24 cellular contexts compared by ENCODE assay signal in the genomic region with DNA sequence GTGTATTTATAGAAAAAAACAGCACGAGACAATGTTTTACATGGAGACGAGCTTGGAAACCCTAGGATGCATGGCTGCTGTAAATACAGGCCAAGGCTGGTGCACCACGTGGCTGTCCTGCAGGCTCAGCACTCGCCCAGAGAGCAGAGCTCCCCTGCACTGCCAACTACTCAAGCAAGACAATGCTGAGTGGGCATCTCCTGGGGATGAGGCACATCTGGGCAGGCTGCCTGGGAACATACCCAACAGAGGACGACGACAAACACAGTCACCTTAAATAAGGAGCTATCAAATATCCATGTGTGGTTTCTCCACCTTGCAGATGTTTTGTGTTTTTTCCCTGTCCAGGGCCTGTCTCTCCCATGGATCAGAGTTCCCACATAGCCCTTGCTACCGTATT.
A peak's percentile ranks its signal among the peaks of the same experiment; 100 is the strongest.
DNase-seq lines count a peak whose midpoint lies in the region; ATAC-seq, FAIRE-seq and TF ChIP-seq lines count a peak whose summit lies in the region.
"Had no signal": no experiment of that assay in that cellular context is flagged by ENCODE, and none has a peak within 500 bp of the region (broad histone marks: within the 10 kb centered on the region; RNA-seq: fewer than 3 reads in every experiment).

No MANE protein-coding gene starts in this region.

- H3K79me2 ChIP-seq in Karpas-422 (ENCODE audit: low read length), result no peaks in the 10 kb centered on the region

- no peak for TF ChIP-seq CTCF in omental fat pad (IDR thresholded peaks at IDR 0.05)

- no peaks in the 10 kb centered on the region for H3K9me2 ChIP-seq in Karpas-422 (replicated peaks; ENCODE audit: insufficient read depth, low read length)

- ATAC-seq in omental fat pad (ENCODE audit: low FRiP score), result no peak
- ATAC-seq: activated CD8-positive, alpha-beta T cell treated with anti-CD3 and anti-CD28 coated beads for 36 hours had no signal

- H3K9ac ChIP-seq in BLaER1 treated with 17β-estradiol and CSF1 and Interleukin-3, amounts not matched to agents 10 nM and 100 nM, result no peak overlapping the region
- no peak overlapping the region for H3K9ac ChIP-seq in Karpas-422 (ENCODE audit: low read length)

- FAIRE-seq in islet of Langerhans (lab: Jason Lieb, UNC), result peak; percentile 92
- FAIRE-seq: GM18507 had no signal

- peak; percentile 92 for DNase-seq in NCI-H1092 treated with DMSO at 0.1 percent for 48 hours (lab: John Stamatoyannopoulos, UW)
- peak; percentile 85 for DNase-seq in NCI-H345 (lab: John Stamatoyannopoulos, UW)
- no peak for DNase-seq in omental fat pad (ENCODE audit: low spot score)
- DNase-seq in retina, result no peak
- no peak for DNase-seq in Karpas-422
- no peak for DNase-seq in midbrain (lab: John Stamatoyannopoulos, UW)
- DNase-seq: activated CD8-positive, alpha-beta T cell treated with anti-CD3 and anti-CD28 coated beads for 36 hours; activated T-cell treated with anti-CD3 and anti-CD28 coated beads, Interleukin-2, amount 50 U/mL, for 1 hour; C1 segment of cervical spinal cord; colonic mucosa; GDM1; H7; left cardiac atrium; mesendoderm; naive B cell; NCI-H1417 treated with DMSO at 0.1 percent for 48 hours; NCI-H524; right cardiac atrium; stimulated activated CD4-positive, alpha-beta T cell treated with anti-CD3 and anti-CD28 coated beads, Interleukin-12 subunit alpha, Interleukin-12 subunit beta, amount 100 ng/mL, for 4 hours; stomach; trophoblast cell had no signal

- no peak overlapping the region for H3K4me3 ChIP-seq in BLaER1 treated with 17β-estradiol and CSF1 and Interleukin-3, amounts not matched to agents 10 nM and 100 nM
- no peak overlapping the region for H3K4me3 ChIP-seq in Karpas-422 (ENCODE audit: low read length)
- H3K4me3 ChIP-seq: colonic mucosa, stomach had no signal

- no peak overlapping the region for H3K27ac ChIP-seq in BLaER1 treated with 17β-estradiol and CSF1 and Interleukin-3, amounts not matched to agents 10 nM and 100 nM
- H3K27ac ChIP-seq in Karpas-422 (ENCODE audit: low read length), result no peak overlapping the region
- H3K27ac ChIP-seq: colonic mucosa, stomach had no signal

- H2AFZ ChIP-seq in Karpas-422 (ENCODE audit: low read length), result no peak overlapping the region

- peaks cover 35 to 43% (median 38%) of the 10 kb centered on the region in 11 experiments for H3K27me3 ChIP-seq in BLaER1 treated with 17β-estradiol and CSF1 and Interleukin-3, amounts not matched to agents 10 nM and 100 nM
- H3K27me3 ChIP-seq in Karpas-422 (ENCODE audit: low read length), result no peaks in the 10 kb centered on the region

- peaks cover 0 to 7% (median 0%) of the 10 kb centered on the region in 11 experiments; a peak in 3 of 22 replicates for H4K20me1 ChIP-seq in BLaER1 treated with 17β-estradiol and CSF1 and Interleukin-3, amounts not matched to agents 10 nM and 100 nM
- no peaks in the 10 kb centered on the region for H4K20me1 ChIP-seq in Karpas-422 (ENCODE audit: insufficient read depth, low read depth, low read length)

- H3K36me3 ChIP-seq in BLaER1 treated with 17β-estradiol and CSF1 and Interleukin-3, amounts not matched to agents 10 nM and 100 nM, result no peaks in the 10 kb centered on the region
- no peaks in the 10 kb centered on the region for H3K36me3 ChIP-seq in Karpas-422 (ENCODE audit: insufficient read depth, low read length)
- H3K36me3 ChIP-seq: colonic mucosa, stomach had no signal

- H3K4me1 ChIP-seq in BLaER1 treated with 17β-estradiol and CSF1 and Interleukin-3, amounts not matched to agents 10 nM and 100 nM, result peaks cover 23 to 43% (median 37%) of the 10 kb centered on the region in 10 experiments
- no peaks in the 10 kb centered on the region for H3K4me1 ChIP-seq in Karpas-422 (ENCODE audit: low read length)
- H3K4me1 ChIP-seq: colonic mucosa had no signal

- H3K4me2 ChIP-seq in BLaER1 treated with 17β-estradiol and CSF1 and Interleukin-3, amounts not matched to agents 10 nM and 100 nM, result peak overlapping the region in 10 of 11 experiments; percentile 50 to 88 (median 74); a peak in 17 of 22 replicates
- no peak overlapping the region for H3K4me2 ChIP-seq in Karpas-422 (ENCODE audit: low read depth, low read length, poor library complexity, severe bottlenecking)

- no peaks in the 10 kb centered on the region for H3K9me3 ChIP-seq in BLaER1 treated with 17β-estradiol and CSF1 and Interleukin-3, amounts not matched to agents 10 nM and 100 nM (replicated peaks in 1 of 11)
- no peaks in the 10 kb centered on the region for H3K9me3 ChIP-seq in Karpas-422 (ENCODE audit: low read length)
- H3K9me3 ChIP-seq: colonic mucosa, stomach had no signal

Comparison
In these comparisons a context has a peak if more than half of its experiments do, and no peak if none do; other contexts are left out.
1. DNase-seq: peak in NCI-H1092 treated with DMSO at 0.1 percent for 48 hours (single experiment) and NCI-H345 (single experiment); none in omental fat pad (single experiment), retina (single experiment), Karpas-422 (single experiment) and midbrain (single experiment).